1 cellular context compared by ENCODE assay signal in genomic region chr19:7919681-7920519, GRCh38.
A peak's percentile ranks its signal among the peaks of the same experiment; 100 is the strongest.
TF ChIP-seq lines count a peak whose summit lies in the region.

A gene with protein sequence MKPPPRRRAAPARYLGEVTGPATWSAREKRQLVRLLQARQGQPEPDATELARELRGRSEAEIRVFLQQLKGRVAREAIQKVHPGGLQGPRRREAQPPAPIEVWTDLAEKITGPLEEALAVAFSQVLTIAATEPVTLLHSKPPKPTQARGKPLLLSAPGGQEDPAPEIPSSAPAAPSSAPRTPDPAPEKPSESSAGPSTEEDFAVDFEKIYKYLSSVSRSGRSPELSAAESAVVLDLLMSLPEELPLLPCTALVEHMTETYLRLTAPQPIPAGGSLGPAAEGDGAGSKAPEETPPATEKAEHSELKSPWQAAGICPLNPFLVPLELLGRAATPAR (plus strand): TSS chr19:7920338. CDS start chr19:7920367, 29 bp downstream.

TF ChIP-seq in HepG2, 621 proteins besides CTCF, POLR2A, EP300 and RAD21 (continued from another document and continues in another):
- TF ChIP-seq STAG1 (CRISPR knock-in tag; IDR thresholded peaks at IDR 0.05): no peak
- peak; percentile 38; the same call in 1 of the 2 replicates for TF ChIP-seq SIN3A (IDR thresholded peaks at IDR 0.05; ENCODE audit: borderline replicate concordance, low read depth, low read length)
- TF ChIP-seq MAFK (conservative IDR thresholded peaks at IDR 0.05 in 1 of 2, IDR thresholded peaks at IDR 0.05 in 1 of 2; ENCODE audit: low read length in 2 of 2): no peak
- TF ChIP-seq, protein P1, sequence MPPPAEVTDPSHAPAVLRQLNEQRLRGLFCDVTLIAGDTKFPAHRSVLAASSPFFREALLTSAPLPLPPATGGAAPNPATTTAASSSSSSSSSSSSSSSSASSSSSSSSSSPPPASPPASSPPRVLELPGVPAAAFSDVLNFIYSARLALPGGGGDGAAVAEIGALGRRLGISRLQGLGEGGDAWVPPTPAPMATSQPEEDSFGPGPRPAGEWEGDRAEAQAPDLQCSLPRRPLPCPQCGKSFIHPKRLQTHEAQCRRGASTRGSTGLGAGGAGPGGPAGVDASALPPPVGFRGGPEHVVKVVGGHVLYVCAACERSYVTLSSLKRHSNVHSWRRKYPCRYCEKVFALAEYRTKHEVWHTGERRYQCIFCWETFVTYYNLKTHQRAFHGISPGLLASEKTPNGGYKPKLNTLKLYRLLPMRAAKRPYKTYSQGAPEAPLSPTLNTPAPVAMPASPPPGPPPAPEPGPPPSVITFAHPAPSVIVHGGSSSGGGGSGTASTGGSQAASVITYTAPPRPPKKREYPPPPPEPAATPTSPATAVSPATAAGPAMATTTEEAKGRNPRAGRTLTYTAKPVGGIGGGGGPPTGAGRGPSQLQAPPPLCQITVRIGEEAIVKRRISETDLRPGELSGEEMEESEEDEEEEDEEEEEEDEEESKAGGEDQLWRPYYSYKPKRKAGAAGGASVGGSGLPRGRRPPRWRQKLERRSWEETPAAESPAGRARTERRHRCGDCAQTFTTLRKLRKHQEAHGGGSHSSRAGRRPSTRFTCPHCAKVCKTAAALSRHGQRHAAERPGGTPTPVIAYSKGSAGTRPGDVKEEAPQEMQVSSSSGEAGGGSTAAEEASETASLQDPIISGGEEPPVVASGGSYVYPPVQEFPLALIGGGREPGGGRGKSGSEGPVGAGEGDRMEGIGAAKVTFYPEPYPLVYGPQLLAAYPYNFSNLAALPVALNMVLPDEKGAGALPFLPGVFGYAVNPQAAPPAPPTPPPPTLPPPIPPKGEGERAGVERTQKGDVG (CRISPR knock-in tag; IDR thresholded peaks at IDR 0.05; ENCODE audit: borderline replicate concordance): no peak
- 0 out of 2 replicates have a peak, but pooled peaks have one; percentile 50 for TF ChIP-seq ZMYM2 (CRISPR knock-in tag; IDR thresholded peaks at IDR 0.05)
- TF ChIP-seq REPIN1 (CRISPR knock-in tag; IDR thresholded peaks at IDR 0.05; ENCODE audit: borderline replicate concordance, low read depth): peak; percentile 49; the same call in 1 of the 2 replicates
- TF ChIP-seq, protein P2, sequence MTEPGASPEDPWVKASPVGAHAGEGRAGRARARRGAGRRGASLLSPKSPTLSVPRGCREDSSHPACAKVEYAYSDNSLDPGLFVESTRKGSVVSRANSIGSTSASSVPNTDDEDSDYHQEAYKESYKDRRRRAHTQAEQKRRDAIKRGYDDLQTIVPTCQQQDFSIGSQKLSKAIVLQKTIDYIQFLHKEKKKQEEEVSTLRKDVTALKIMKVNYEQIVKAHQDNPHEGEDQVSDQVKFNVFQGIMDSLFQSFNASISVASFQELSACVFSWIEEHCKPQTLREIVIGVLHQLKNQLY (CRISPR knock-in tag; IDR thresholded peaks at IDR 0.05): no peak
- TF ChIP-seq, protein P3, sequence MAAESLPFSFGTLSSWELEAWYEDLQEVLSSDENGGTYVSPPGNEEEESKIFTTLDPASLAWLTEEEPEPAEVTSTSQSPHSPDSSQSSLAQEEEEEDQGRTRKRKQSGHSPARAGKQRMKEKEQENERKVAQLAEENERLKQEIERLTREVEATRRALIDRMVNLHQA (CRISPR knock-in tag; IDR thresholded peaks at IDR 0.05): no peak
- TF ChIP-seq ZNF205 (CRISPR knock-in tag; IDR thresholded peaks at IDR 0.05): 0 out of 2 replicates have a peak, but pooled peaks have one; percentile 25
- TF ChIP-seq FOXA3 (CRISPR knock-in tag; IDR thresholded peaks at IDR 0.05): peak; percentile 39
- TF ChIP-seq ZKSCAN1 (IDR thresholded peaks at IDR 0.05; ENCODE audit: low read length): 0 out of 2 replicates have a peak, but pooled peaks have one; percentile 63
- 0 out of 2 replicates have a peak, but pooled peaks have one; percentile 39 for TF ChIP-seq FOXC1 (CRISPR knock-in tag; IDR thresholded peaks at IDR 0.05; ENCODE audit: borderline replicate concordance)
- peak; percentile 45; the same call in 1 of the 2 replicates for TF ChIP-seq HNF4G (IDR thresholded peaks at IDR 0.05; ENCODE audit: borderline replicate concordance, low read depth, low read length)
- no peak for TF ChIP-seq HNF4G (CRISPR knock-in tag; IDR thresholded peaks at IDR 0.05; ENCODE audit: borderline replicate concordance, low read depth)
- no peak for TF ChIP-seq SRF (IDR thresholded peaks at IDR 0.05; ENCODE audit: low read depth, low read length)
- no peak for TF ChIP-seq BCL6 (CRISPR knock-in tag; IDR thresholded peaks at IDR 0.05)
- 0 out of 2 replicates have a peak, but pooled peaks have one; percentile 38 for TF ChIP-seq ZNF143 (CRISPR knock-in tag; IDR thresholded peaks at IDR 0.05)
- peak; percentile 28; the same call in 1 of the 2 replicates for TF ChIP-seq ZBTB38 (CRISPR knock-in tag; IDR thresholded peaks at IDR 0.05)
- TF ChIP-seq ZNF850 (CRISPR knock-in tag; conservative IDR thresholded peaks at IDR 0.05): 0 out of 2 replicates have a peak, but pooled peaks have one; percentile 58
- no peak for TF ChIP-seq ZNF382 (CRISPR knock-in tag; IDR thresholded peaks at IDR 0.05; ENCODE audit: borderline replicate concordance)
- TF ChIP-seq SMAD9 (CRISPR knock-in tag; IDR thresholded peaks at IDR 0.05): no peak
- TF ChIP-seq RFX3 (CRISPR knock-in tag; IDR thresholded peaks at IDR 0.05): no peak
- no peak for TF ChIP-seq RBM22 (optimal IDR thresholded peaks at IDR 0.05; ENCODE audit: low read length)
- TF ChIP-seq, protein P4, sequence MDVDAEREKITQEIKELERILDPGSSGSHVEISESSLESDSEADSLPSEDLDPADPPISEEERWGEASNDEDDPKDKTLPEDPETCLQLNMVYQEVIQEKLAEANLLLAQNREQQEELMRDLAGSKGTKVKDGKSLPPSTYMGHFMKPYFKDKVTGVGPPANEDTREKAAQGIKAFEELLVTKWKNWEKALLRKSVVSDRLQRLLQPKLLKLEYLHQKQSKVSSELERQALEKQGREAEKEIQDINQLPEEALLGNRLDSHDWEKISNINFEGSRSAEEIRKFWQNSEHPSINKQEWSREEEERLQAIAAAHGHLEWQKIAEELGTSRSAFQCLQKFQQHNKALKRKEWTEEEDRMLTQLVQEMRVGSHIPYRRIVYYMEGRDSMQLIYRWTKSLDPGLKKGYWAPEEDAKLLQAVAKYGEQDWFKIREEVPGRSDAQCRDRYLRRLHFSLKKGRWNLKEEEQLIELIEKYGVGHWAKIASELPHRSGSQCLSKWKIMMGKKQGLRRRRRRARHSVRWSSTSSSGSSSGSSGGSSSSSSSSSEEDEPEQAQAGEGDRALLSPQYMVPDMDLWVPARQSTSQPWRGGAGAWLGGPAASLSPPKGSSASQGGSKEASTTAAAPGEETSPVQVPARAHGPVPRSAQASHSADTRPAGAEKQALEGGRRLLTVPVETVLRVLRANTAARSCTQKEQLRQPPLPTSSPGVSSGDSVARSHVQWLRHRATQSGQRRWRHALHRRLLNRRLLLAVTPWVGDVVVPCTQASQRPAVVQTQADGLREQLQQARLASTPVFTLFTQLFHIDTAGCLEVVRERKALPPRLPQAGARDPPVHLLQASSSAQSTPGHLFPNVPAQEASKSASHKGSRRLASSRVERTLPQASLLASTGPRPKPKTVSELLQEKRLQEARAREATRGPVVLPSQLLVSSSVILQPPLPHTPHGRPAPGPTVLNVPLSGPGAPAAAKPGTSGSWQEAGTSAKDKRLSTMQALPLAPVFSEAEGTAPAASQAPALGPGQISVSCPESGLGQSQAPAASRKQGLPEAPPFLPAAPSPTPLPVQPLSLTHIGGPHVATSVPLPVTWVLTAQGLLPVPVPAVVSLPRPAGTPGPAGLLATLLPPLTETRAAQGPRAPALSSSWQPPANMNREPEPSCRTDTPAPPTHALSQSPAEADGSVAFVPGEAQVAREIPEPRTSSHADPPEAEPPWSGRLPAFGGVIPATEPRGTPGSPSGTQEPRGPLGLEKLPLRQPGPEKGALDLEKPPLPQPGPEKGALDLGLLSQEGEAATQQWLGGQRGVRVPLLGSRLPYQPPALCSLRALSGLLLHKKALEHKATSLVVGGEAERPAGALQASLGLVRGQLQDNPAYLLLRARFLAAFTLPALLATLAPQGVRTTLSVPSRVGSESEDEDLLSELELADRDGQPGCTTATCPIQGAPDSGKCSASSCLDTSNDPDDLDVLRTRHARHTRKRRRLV (CRISPR knock-in tag; IDR thresholded peaks at IDR 0.05): no peak
- TF ChIP-seq, protein P5, sequence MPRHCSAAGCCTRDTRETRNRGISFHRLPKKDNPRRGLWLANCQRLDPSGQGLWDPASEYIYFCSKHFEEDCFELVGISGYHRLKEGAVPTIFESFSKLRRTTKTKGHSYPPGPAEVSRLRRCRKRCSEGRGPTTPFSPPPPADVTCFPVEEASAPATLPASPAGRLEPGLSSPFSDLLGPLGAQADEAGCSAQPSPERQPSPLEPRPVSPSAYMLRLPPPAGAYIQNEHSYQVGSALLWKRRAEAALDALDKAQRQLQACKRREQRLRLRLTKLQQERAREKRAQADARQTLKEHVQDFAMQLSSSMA (CRISPR knock-in tag; IDR thresholded peaks at IDR 0.05): peak; percentile 33; the same call in 1 of the 2 replicates
- TF ChIP-seq TBP (CRISPR knock-in tag; IDR thresholded peaks at IDR 0.05): no peak
- peak; percentile 57 for TF ChIP-seq MXD4 (CRISPR knock-in tag; IDR thresholded peaks at IDR 0.05)
- no peak for TF ChIP-seq ADNP (CRISPR knock-in tag; IDR thresholded peaks at IDR 0.05)
- peak; percentile 74; the same call in 1 of the 2 replicates for TF ChIP-seq ZMAT3 (CRISPR knock-in tag; conservative IDR thresholded peaks at IDR 0.05)
- no peak for TF ChIP-seq ZNF616 (CRISPR knock-in tag; IDR thresholded peaks at IDR 0.05; ENCODE audit: low read depth)
- TF ChIP-seq XBP1 (CRISPR knock-in tag; IDR thresholded peaks at IDR 0.05): 0 out of 2 replicates have a peak, but pooled peaks have one; percentile 31
- TF ChIP-seq, protein P6, sequence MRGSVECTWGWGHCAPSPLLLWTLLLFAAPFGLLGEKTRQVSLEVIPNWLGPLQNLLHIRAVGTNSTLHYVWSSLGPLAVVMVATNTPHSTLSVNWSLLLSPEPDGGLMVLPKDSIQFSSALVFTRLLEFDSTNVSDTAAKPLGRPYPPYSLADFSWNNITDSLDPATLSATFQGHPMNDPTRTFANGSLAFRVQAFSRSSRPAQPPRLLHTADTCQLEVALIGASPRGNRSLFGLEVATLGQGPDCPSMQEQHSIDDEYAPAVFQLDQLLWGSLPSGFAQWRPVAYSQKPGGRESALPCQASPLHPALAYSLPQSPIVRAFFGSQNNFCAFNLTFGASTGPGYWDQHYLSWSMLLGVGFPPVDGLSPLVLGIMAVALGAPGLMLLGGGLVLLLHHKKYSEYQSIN (CRISPR knock-in tag; IDR thresholded peaks at IDR 0.05; ENCODE audit: borderline replicate concordance): no peak
- 0 out of 2 replicates have a peak, but pooled peaks have one; percentile 43 for TF ChIP-seq ZNF678 (CRISPR knock-in tag; IDR thresholded peaks at IDR 0.05)
- no peak for TF ChIP-seq ZNF234 (CRISPR knock-in tag; conservative IDR thresholded peaks at IDR 0.05)
- peak; percentile 14; the same call in 1 of the 2 replicates for TF ChIP-seq TFE3 (CRISPR knock-in tag; IDR thresholded peaks at IDR 0.05)
- TF ChIP-seq MTF2 (CRISPR knock-in tag; IDR thresholded peaks at IDR 0.05; ENCODE audit: borderline replicate concordance): no peak
- TF ChIP-seq CC2D1A (CRISPR knock-in tag; IDR thresholded peaks at IDR 0.05): no peak
- no peak for TF ChIP-seq SRSF4 (IDR thresholded peaks at IDR 0.05; ENCODE audit: low read depth, low read length, poor library complexity, severe bottlenecking)
- TF ChIP-seq ZSCAN9 (CRISPR knock-in tag; IDR thresholded peaks at IDR 0.05; ENCODE audit: borderline replicate concordance): no peak
- TF ChIP-seq HOXA7 (CRISPR knock-in tag; IDR thresholded peaks at IDR 0.05): no peak
- TF ChIP-seq, protein P7, sequence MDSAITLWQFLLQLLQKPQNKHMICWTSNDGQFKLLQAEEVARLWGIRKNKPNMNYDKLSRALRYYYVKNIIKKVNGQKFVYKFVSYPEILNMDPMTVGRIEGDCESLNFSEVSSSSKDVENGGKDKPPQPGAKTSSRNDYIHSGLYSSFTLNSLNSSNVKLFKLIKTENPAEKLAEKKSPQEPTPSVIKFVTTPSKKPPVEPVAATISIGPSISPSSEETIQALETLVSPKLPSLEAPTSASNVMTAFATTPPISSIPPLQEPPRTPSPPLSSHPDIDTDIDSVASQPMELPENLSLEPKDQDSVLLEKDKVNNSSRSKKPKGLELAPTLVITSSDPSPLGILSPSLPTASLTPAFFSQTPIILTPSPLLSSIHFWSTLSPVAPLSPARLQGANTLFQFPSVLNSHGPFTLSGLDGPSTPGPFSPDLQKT (CRISPR knock-in tag; IDR thresholded peaks at IDR 0.05; ENCODE audit: borderline replicate concordance): no peak
- peak; percentile 23; the same call in 1 of the 2 replicates for TF ChIP-seq RXRB (CRISPR knock-in tag; IDR thresholded peaks at IDR 0.05; ENCODE audit: borderline replicate concordance)
- TF ChIP-seq ZNF556 (CRISPR knock-in tag; IDR thresholded peaks at IDR 0.05; ENCODE audit: borderline replicate concordance): peak; percentile 66; the same call in 1 of the 2 replicates
- TF ChIP-seq KLF11 (CRISPR knock-in tag; IDR thresholded peaks at IDR 0.05): no peak; the same call in 1 of the 2 replicates
- TF ChIP-seq REST (IDR thresholded peaks at IDR 0.05; ENCODE audit: borderline replicate concordance in 1 of 2, low read depth in 1 of 2, low read length in 2 of 2): no peak; a peak in 1 of 4 replicates
